1 cellular context compared by ENCODE assay signal in the genomic region with DNA sequence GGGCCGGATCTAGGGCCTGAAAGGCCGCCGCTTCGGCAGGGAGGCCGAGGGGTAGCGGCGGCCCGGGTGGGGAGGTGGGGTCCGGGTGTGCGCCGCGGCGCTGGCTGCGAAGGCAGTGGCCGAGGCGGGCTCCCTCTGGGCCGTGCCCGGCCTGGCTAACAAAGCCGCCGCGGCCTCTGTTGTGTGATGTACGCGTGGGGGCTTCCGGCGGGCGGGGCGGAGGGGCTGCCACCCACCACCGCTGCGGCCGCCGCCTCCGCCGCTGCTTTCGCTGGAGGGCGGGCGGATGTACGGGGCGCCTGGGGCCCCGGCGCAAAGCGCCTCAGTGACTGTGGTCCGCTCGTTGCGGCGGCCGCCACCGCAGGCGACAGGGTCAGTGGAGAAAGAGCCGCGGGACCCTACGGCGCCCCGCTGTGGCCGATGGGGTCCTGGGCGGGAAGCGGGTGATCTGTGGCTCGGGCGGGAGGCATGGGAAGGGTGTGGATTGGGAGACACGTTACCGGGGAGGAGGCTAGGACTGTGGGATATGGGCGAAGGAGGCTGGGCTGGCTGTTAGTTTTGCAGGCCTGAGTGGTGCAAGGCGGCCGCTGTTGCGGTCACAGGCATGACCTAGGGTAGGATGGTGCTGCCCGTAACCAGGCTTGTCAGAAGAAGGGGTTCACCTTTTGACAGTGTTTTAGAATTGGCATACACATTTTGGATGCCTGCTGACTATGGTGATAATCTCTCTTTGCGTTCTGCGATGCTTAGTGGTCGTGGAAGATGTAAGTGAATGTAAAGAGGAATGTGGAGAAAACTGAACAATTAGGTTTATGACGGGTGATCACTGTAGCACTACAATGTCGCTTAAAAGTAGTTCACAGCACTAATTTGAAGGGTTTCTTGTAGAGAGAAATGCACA.
TF ChIP-seq lines count a peak whose summit lies in the region.

No MANE protein-coding gene starts in this region.

TF ChIP-seq in K562, 482 proteins besides CTCF, POLR2A, EP300 and RAD21 (continued from another document and continues in another):
- TF ChIP-seq ZBTB49 (CRISPR knock-in tag; IDR thresholded peaks at IDR 0.05; ENCODE audit: borderline replicate concordance) (no peak), PRPF4 (IDR thresholded peaks at IDR 0.05; ENCODE audit: insufficient read depth, low read depth, low read length, poor library complexity, severe bottlenecking) (peak; percentile 81), MEF2D (tag; conservative IDR thresholded peaks at IDR 0.05; ENCODE audit: low read depth) (no peak), PCBP2 (IDR thresholded peaks at IDR 0.05; ENCODE audit: low read depth, low read length, poor library complexity, severe bottlenecking) (no peak), TCFL5 (CRISPR knock-in tag; conservative IDR thresholded peaks at IDR 0.05) (no peak), CREB5 (CRISPR knock-in tag; IDR thresholded peaks at IDR 0.05) (no peak), BCOR (IDR thresholded peaks at IDR 0.05) (0 out of 2 replicates have a peak, but pooled peaks have one; percentile 19), TCF3 (CRISPR knock-in tag; IDR thresholded peaks at IDR 0.05) (no peak), ESRRA (IDR thresholded peaks at IDR 0.05; ENCODE audit: borderline replicate concordance, low read depth) (peak; percentile 38; the same call in 1 of the 2 replicates), ZNF511 (CRISPR knock-in tag; IDR thresholded peaks at IDR 0.05) (peak; percentile 43; the same call in 1 of the 2 replicates), NCOR1 (IDR thresholded peaks at IDR 0.05) (no peak), MAFF (IDR thresholded peaks at IDR 0.05; ENCODE audit: low read length) (no peak), POLR2AphosphoS5 (IDR thresholded peaks at IDR 0.05; ENCODE audit: control insufficient read depth, insufficient read depth, low read depth, low read length) (0 out of 2 replicates have a peak, but pooled peaks have one; percentile 22), SAP30 (IDR thresholded peaks at IDR 0.05; ENCODE audit: borderline replicate concordance, insufficient read depth, low read depth, low read length, poor library complexity, severe bottlenecking) (peak; percentile 17), ZNF76 (CRISPR knock-in tag; IDR thresholded peaks at IDR 0.05; ENCODE audit: borderline replicate concordance) (no peak), TCF7L2 (IDR thresholded peaks at IDR 0.05; ENCODE audit: low read depth, low read length) (no peak), ARID4B (CRISPR knock-in tag; IDR thresholded peaks at IDR 0.05) (no peak; the same call in 1 of the 2 replicates), MNT (conservative IDR thresholded peaks at IDR 0.05) (peak in 1 of 2 experiments; percentile 18; a peak in 1 of 4 replicates), SMARCC2 (IDR thresholded peaks at IDR 0.05; ENCODE audit: low read depth) (no peak), RNF2 (IDR thresholded peaks at IDR 0.05) (no peak), ZNF124 (CRISPR knock-in tag; IDR thresholded peaks at IDR 0.05) (no peak), CBX2 (IDR thresholded peaks at IDR 0.05; ENCODE audit: insufficient read depth, low read length, poor library complexity, severe bottlenecking) (no peak), GTF2E2 (tag; IDR thresholded peaks at IDR 0.05) (peak; percentile 50; the same call in 1 of the 2 replicates), RBM34 (IDR thresholded peaks at IDR 0.05; ENCODE audit: borderline replicate concordance, insufficient read depth, low read length) (no peak), USF2 (CRISPR knock-in tag; IDR thresholded peaks at IDR 0.05) (no peak), SIN3A (IDR thresholded peaks at IDR 0.05; ENCODE audit: borderline replicate concordance in 2 of 2, control insufficient read depth in 1 of 2, low read depth in 2 of 2, low read length in 2 of 2) (0 out of 4 replicates have a peak, but pooled peaks of 1 of the 2 experiments have one; percentile 4), E2F8 (IDR thresholded peaks at IDR 0.05; ENCODE audit: low read depth, partially characterized antibody) (no peak)
- TF ChIP-seq, protein P1, sequence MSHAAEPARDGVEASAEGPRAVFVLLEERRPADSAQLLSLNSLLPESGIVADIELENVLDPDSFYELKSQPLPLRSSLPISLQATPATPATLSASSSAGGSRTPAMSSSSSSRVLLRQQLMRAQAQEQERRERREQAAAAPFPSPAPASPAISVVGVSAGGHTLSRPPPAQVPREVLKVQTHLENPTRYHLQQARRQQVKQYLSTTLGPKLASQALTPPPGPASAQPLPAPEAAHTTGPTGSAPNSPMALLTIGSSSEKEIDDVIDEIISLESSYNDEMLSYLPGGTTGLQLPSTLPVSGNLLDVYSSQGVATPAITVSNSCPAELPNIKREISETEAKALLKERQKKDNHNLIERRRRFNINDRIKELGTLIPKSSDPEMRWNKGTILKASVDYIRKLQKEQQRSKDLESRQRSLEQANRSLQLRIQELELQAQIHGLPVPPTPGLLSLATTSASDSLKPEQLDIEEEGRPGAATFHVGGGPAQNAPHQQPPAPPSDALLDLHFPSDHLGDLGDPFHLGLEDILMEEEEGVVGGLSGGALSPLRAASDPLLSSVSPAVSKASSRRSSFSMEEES (CRISPR knock-in tag; IDR thresholded peaks at IDR 0.05): no peak
- TF ChIP-seq, protein P2, sequence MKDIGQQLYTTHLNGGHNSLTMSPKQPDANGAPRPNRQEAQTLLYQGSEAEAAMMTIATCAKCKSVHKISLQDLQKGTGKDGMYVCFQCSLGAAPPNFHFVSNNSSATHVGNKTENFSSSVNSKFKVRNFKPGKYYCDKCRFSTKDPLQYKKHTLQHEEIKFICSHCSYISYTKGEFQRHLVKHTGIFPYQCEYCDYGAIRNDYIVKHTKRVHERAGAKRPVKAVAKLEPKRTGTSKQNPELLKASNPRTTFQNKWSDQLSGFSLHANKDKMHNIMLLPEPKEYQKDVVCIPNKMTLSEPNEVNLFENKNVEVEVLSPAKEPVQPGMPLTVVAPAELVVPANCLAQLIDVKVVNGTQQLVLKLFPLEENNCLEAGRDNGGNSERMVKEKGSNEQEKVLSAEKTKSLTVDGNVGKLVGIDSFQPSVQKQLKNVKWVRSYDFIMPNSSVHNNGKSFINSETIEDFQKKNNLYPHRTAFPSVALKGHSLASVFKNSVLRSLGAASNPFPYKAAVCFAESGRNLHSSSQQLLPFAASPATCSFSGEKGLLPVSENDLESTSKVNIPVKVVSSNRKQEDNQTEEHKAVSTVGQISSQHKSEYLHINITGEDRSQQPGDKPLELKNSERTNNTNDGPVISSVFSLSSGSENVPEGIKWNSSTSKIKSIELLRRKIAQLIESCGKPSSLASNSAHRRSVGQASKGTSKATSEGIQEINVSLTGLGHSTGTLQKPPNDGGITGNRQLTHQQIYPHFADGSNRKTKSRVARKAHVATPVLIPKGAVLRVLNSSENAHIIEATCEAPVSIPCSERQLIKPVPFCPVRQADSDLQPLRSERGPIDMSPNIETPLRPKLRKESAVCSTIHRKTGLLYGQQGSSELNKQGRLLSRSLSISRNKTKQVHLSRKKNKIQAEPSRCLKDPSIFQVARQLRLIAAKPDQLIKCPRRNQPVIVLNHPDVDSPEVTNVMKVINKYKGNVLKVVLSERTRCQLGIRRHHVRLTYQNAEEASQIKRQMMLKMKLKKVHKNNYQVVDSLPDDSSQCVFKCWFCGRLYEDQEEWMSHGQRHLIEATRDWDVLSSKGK (CRISPR knock-in tag; IDR thresholded peaks at IDR 0.05): no peak
